Comparison of ENCODE assay signal across 8 cellular contexts in the genomic region with DNA sequence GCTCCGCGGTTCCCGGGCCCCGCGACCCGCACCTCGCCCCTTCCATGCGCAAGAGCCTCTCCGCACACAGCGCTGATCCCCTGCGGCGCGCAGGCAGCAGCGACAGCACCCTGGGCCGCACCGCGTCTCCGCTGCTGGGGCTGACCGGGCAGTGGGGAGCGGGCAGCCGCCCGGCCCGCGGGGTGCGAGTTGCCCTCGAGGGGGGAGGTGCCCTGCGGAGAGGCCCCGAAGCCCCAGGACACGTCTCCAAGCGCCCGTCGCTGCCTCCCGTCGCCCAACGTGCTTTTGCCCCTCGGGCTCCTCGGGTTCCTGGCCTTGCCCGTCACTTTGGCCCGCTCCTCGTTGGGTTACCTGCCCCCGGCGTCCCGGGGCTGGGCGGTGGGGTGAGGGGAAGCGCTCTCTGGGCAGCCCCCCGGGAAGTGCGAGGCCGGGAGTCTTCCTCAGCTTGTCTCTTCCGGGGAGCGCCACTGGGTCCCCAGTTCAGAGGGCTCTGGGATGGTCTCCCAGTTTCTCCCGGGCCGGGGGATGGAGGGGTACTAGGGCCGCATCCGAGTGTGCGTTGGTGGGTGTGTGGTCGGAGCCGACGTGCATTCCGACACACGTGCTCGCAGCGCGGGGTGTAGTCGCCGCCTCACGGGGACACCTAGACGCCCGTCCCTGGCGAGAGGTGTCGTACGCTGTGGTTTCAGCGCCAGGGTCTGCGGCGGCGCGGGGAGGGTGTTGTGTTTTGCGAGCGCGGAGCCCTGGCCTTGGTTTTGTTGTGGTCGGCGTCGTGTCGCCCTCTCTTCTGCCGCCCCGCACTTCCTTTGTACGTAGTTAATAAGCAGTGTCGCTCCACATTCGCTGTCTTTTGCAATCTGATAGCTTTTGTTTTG. TPM values are rescaled to one million over a fixed set of nuclear protein-coding genes. Genes with fewer than 3 reads are reported as not detected.
A peak's percentile ranks its signal among the peaks of the same experiment; 100 is the strongest.
DNase-seq lines count a peak whose midpoint lies in the region; ATAC-seq and TF ChIP-seq lines count a peak whose summit lies in the region.

No MANE protein-coding gene starts in this region.

- TF ChIP-seq POLR2A in stomach (IDR thresholded peaks at IDR 0.05): no peak

- H2AFZ ChIP-seq in ACC112 (ENCODE audit: low read length, unreplicated experiment): peak overlapping the region; percentile 88

- peak; percentile 13 for ATAC-seq in mucosa of descending colon
- no peak for ATAC-seq in GM21825 (IDR thresholded peaks at IDR 0.05; ENCODE audit: unreplicated experiment)

- H3K27me3 ChIP-seq in ACC112 (ENCODE audit: insufficient read depth, low read length) (peaks cover 15% of the 10 kb centered on the region), endocrine pancreas (ENCODE audit: control insufficient read depth, insufficient read depth, low read length) (no peaks in the 10 kb centered on the region), stomach (peaks cover 0 to 30% (median 13%) of the 10 kb centered on the region in 3 donors)

- H3K27ac ChIP-seq in ACC112 (ENCODE audit: low read depth, low read length) (peak overlapping the region; percentile 45), stomach (peak overlapping the region; percentile 89 to 97 (median 94))

- peak overlapping the region; percentile 85 for H3K9ac ChIP-seq in endocrine pancreas (ENCODE audit: control insufficient read depth, insufficient read depth, low read length)

- 1 to 3% (median 2%) methylated on average over 22 to 88 of the region's 88 CpGs for WGBS in stomach, 5 donors

- TF ChIP-seq EP300 in stomach (IDR thresholded peaks at IDR 0.05): no peak

- DNase-seq in HuH-7.5 (ENCODE audit: low spot score) (peak; percentile 58), mucosa of descending colon (peak; percentile 48 to 69 (median 65)), stomach (peak; percentile 55), NCI-H187 (lab: John Stamatoyannopoulos, UW) (no peak)
- DNase-seq in activated CD8-positive, alpha-beta memory T cell treated with anti-CD3 and anti-CD28 coated beads for 24 hours: peak; percentile 75

- H3K36me3 ChIP-seq in ACC112 (ENCODE audit: insufficient read depth, low read length) (no peaks in the 10 kb centered on the region), endocrine pancreas (ENCODE audit: control insufficient read depth, insufficient read depth, low read length) (no peaks in the 10 kb centered on the region), mucosa of descending colon (ENCODE audit: low read depth) (no peaks in the 10 kb centered on the region), stomach (no peaks in the 10 kb centered on the region)

- intact Hi-C loops in mucosa of descending colon (cut with DNase I, micrococcal nuclease) (loop anchor here in 1 of 2 donors (5.0 kb wide), 1 partner anchor 133 kb away; no protein-coding TSS in a partner anchor), stomach (cut with DNase I; ENCODE audit: low total_unique reads) (loop anchor here (10.0 kb wide), 1 partner anchor 125 kb away; no protein-coding TSS in a partner anchor)

- peaks cover 63% of the 10 kb centered on the region for H3K79me2 ChIP-seq in ACC112 (ENCODE audit: control insufficient read depth, insufficient read depth, low read length, unreplicated experiment)

- H3K9me3 ChIP-seq in endocrine pancreas (ENCODE audit: control insufficient read depth, low read length) (no peaks in the 10 kb centered on the region), mucosa of descending colon (no peaks in the 10 kb centered on the region), stomach (no peaks in the 10 kb centered on the region)

- H3K4me1 ChIP-seq in ACC112 (ENCODE audit: control insufficient read depth, insufficient read depth, low read length, unreplicated experiment): peaks cover 37% of the 10 kb centered on the region
- H3K4me1 ChIP-seq in endocrine pancreas (ENCODE audit: control insufficient read depth, insufficient read depth, low read length): peaks cover 5% of the 10 kb centered on the region
- H3K4me1 ChIP-seq in mucosa of descending colon (ENCODE audit: low read depth): peaks cover 7% of the 10 kb centered on the region
- peaks cover 15 to 66% (median 39%) of the 10 kb centered on the region in 4 donors for H3K4me1 ChIP-seq in stomach

- peak overlapping the region; percentile 86 for H3K4me3 ChIP-seq in ACC112 (ENCODE audit: low read depth, low read length)
- peak overlapping the region; percentile 65 for H3K4me3 ChIP-seq in endocrine pancreas (ENCODE audit: control insufficient read depth, insufficient read depth, low read length)
- peak overlapping the region; percentile 54 for H3K4me3 ChIP-seq in mucosa of descending colon
- H3K4me3 ChIP-seq in stomach: peak overlapping the region; percentile 84 to 89 (median 88)

- TF ChIP-seq CTCF in mucosa of descending colon (IDR thresholded peaks at IDR 0.05) (no peak), stomach (IDR thresholded peaks at IDR 0.05) (no peak)

RNA-seq across cellular contexts. Expression of gene IGF1R, which starts 1.9 kb away (rescaled TPM):
- 10 to 100 TPM; 34.7 to 65.2 (median 47.7) TPM for total RNA-seq in mucosa of descending colon
- 100 to 1,000 TPM in 1 of 5 donors, 10 to 100 TPM in 4; 40.3 to 131 (median 73.7) TPM for total RNA-seq in stomach
- polyA plus RNA-seq in stomach: 1 to 10 TPM; 2.3 to 4.8 (median 3.0) TPM

Comparison
In these comparisons a context has a peak if more than half of its experiments do, and no peak if none do; other contexts are left out.
1. DNase-seq: peak in HuH-7.5 (single experiment), activated CD8-positive, alpha-beta memory T cell treated with anti-CD3 and anti-CD28 coated beads for 24 hours (single experiment), mucosa of descending colon (3 of 3) and stomach (single experiment); none in NCI-H187 (0 of 2).
2. Peak in every context shown above with its lines, with median percentiles within 50 percentile points of each other: H3K4me3 ChIP-seq.